15 cellular contexts compared by ENCODE assay signal in genomic region chr5:59236448-59236847, GRCh38.
DNase-seq lines count a peak whose midpoint lies in the region; ATAC-seq and TF ChIP-seq lines count a peak whose summit lies in the region.
"Had no signal": no experiment of that assay in that cellular context is flagged by ENCODE, and none has a peak within 500 bp of the region (broad histone marks: within the 10 kb centered on the region; RNA-seq: fewer than 3 reads in every experiment).

No MANE protein-coding gene starts in this region.

- DNase-seq in Right ventricle myocardium superior (peak; percentile 44), right atrium auricular region (ENCODE audit: low spot score) (no peak), fibroblast of pulmonary artery (ENCODE audit: low read depth) (peak; percentile 11), myocyte (ENCODE audit: low read depth) (peak; percentile 64), DMS79 (lab: John Stamatoyannopoulos, UW) (no peak), lower leg skin (ENCODE audit: low spot score in 2 of 2) (no peak)
- DNase-seq: DMS53, GM23248, NCI-H1048, NCI-H2227 treated with DMSO at 0.1 percent for 48 hours, NCI-H526 treated with DMSO at 0.1 percent for 48 hours, OCI-M1 had no signal

- H3K27me3 ChIP-seq in right atrium auricular region (no peaks in the 10 kb centered on the region), skeletal muscle tissue (ENCODE audit: control insufficient read depth in 3 of 3, insufficient read depth in 3 of 3, low read length in 3 of 3) (no peaks in the 10 kb centered on the region)

- H3K4me3 ChIP-seq in right atrium auricular region, result no peak overlapping the region
- H3K4me3 ChIP-seq in fibroblast of pulmonary artery (replicated peaks; ENCODE audit: low read depth, low read length), result no peak overlapping the region
- H3K4me3 ChIP-seq in skeletal muscle tissue (ENCODE audit: low read length in 3 of 3), result no peak overlapping the region
- no peak overlapping the region for H3K4me3 ChIP-seq in lower leg skin (ENCODE audit: low read depth, poor library complexity, severe bottlenecking)
- H3K4me3 ChIP-seq: GM23248 had no signal

- H3K4me1 ChIP-seq in right atrium auricular region, result peaks cover 0 to 17% of the 10 kb centered on the region in 2 donors
- H3K4me1 ChIP-seq in skeletal muscle tissue (ENCODE audit: control insufficient read depth in 3 of 3, insufficient read depth in 3 of 3, low read length in 3 of 3), result peaks cover 27 to 65% (median 39%) of the 10 kb centered on the region in 3 donors

- peak overlapping the region in 1 of 2 donors; percentile 62 for H3K27ac ChIP-seq in right atrium auricular region
- H3K27ac ChIP-seq in skeletal muscle tissue (ENCODE audit: low read depth, low read length), result peak overlapping the region; percentile 84
- H3K27ac ChIP-seq: C4-2B, GM23248 had no signal

- H3K9ac ChIP-seq in skeletal muscle tissue (ENCODE audit: low read depth in 1 of 3, low read length in 3 of 3), result peak overlapping the region; percentile 19 to 54 (median 29)
- H3K9ac ChIP-seq: GM23248 had no signal

- ATAC-seq in Right ventricle myocardium superior (ENCODE audit: poor library complexity), result peak; percentile 81
- no peak for ATAC-seq in GM21786 (IDR thresholded peaks at IDR 0.05; ENCODE audit: unreplicated experiment)

- H3K9me3 ChIP-seq in right atrium auricular region, result no peaks in the 10 kb centered on the region
- H3K9me3 ChIP-seq in skeletal muscle tissue (ENCODE audit: control insufficient read depth in 3 of 3, low read length in 3 of 3), result no peaks in the 10 kb centered on the region

- 84 to 90% methylated on average over 7 of the region's 7 CpGs for WGBS in lower leg skin, 2 donors

- TF ChIP-seq POLR2A in lower leg skin (IDR thresholded peaks at IDR 0.05), result no peak

- intact Hi-C loops in Right ventricle myocardium superior (cut with DNase I) (no loop called here), lower leg skin (cut with DNase I; ENCODE audit: low total_unique reads) (no loop called here)

- H3K36me3 ChIP-seq in right atrium auricular region, result no peaks in the 10 kb centered on the region
- no peaks in the 10 kb centered on the region for H3K36me3 ChIP-seq in skeletal muscle tissue (ENCODE audit: control insufficient read depth in 3 of 3, insufficient read depth in 3 of 3, low read length in 3 of 3)

- TF ChIP-seq CTCF in right atrium auricular region (IDR thresholded peaks at IDR 0.05) (no peak), fibroblast of pulmonary artery (IDR thresholded peaks at IDR 0.05; ENCODE audit: low read length, missing control alignments) (no peak), lower leg skin (IDR thresholded peaks at IDR 0.05) (no peak)

Comparison
In these comparisons a context has a peak if more than half of its experiments do, and no peak if none do; other contexts are left out.
1. DNase-seq: peak in Right ventricle myocardium superior (single experiment), fibroblast of pulmonary artery (single experiment) and myocyte (single experiment); none in right atrium auricular region (single experiment), DMS79 (single experiment) and lower leg skin (0 of 2).